In the genomic region with DNA sequence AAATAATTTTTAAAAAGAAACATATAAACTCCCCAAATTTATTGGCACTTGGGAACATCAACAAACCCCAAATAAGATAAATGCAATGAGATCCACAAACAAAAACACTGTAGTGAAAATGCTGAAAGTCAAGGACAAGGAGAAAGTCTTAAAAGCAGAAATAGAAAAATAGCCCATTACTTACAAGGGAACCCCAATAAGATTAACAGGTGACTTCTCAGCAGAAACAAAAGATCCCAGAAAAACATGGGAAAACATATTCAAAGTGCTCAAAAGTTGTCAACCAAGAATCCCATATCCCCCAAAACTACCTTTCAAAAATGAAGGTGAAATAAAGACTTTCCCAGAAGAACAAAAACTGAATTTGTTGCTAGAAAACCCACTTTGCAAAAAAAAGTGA, we compare ENCODE assay signal across 27 cellular contexts.
"Had no signal": no experiment of that assay in that cellular context is flagged by ENCODE, and none has a peak within 500 bp of the region (broad histone marks: within the 10 kb centered on the region; RNA-seq: fewer than 3 reads in every experiment).

No MANE protein-coding gene starts in this region.

- FAIRE-seq: urothelium cell line had no signal

- H3K9me3 ChIP-seq: testis, thyroid gland, vagina had no signal

- H3K4me3 ChIP-seq: stomach, suprapubic skin, testis, thoracic aorta, thyroid gland, tibial artery, tibial nerve, transverse colon, upper lobe of left lung, upper lobe of right lung, uterus, vagina had no signal

- H3K4me1 ChIP-seq: stomach, suprapubic skin, testis, thyroid gland, tibial nerve, transverse colon, upper lobe of left lung, upper lobe of right lung, uterus, vagina had no signal

- H3K27ac ChIP-seq: stomach, suprapubic skin, testis, thoracic aorta, thyroid gland, tibial artery, tibial nerve, transverse colon, upper lobe of left lung, upper lobe of right lung, uterus, vagina had no signal

- H3K36me3 ChIP-seq: stomach, suprapubic skin, thoracic aorta, thyroid gland, tibial artery, tibial nerve, transverse colon, upper lobe of left lung, upper lobe of right lung, uterus, vagina had no signal

- DNase-seq: stimulated activated CD4-positive, alpha-beta T cell treated with anti-CD3 and anti-CD28 coated beads, Interleukin-2, amount 100 ng/mL, for 48 hours; stimulated activated CD4-positive, alpha-beta T cell treated with anti-CD3 and anti-CD28 coated beads, Interleukin-4, amount 100 ng/mL, for 1 hour; stimulated activated CD4-positive, alpha-beta T cell treated with anti-CD3 and anti-CD28 coated beads, Interleukin-4, amount 100 ng/mL, for 24 hours; stimulated activated CD4-positive, alpha-beta T cell treated with anti-CD3 and anti-CD28 coated beads, Interleukin-4, amount 100 ng/mL, for 4 hours; stimulated activated CD8-positive, alpha-beta memory T cell treated with anti-CD3 and anti-CD28 coated beads, Interleukin-4, amount 100 ng/mL, for 48 hours; stimulated activated naive B cell treated with anti-CD40 and anti-IgM and Interleukin-4, amounts not matched to agents 10 μg/mL and 1 μg/mL and 100 μg/mL, for 72 hours; stimulated activated naive CD4-positive, alpha-beta T cell; stimulated activated naive CD4-positive, alpha-beta T cell treated with Interleukin-2 at 50 U/mL for 16 hours; stimulated activated naive CD8-positive, alpha-beta T cell treated with anti-CD3 and anti-CD28 coated beads, Interleukin-15, amount 100 ng/mL, for 72 hours; stimulated activated naive CD8-positive, alpha-beta T cell treated with anti-CD3 and anti-CD28 coated beads, Interleukin-15, Interleukin-2, amounts not matched to agents 100 U/mL and 50 U/mL, for 24 hours; stomach; substantia nigra; testis; thyroid gland; tibial artery; transverse colon; trophoblast cell; upper lobe of left lung; upper lobe of right lung; uterus had no signal

- ATAC-seq: stimulated activated effector memory CD8-positive, alpha-beta T cell treated with anti-CD3 and anti-CD28 coated beads, Interleukin-12 subunit alpha, Interleukin-12 subunit beta, amount 100 ng/mL, for 72 hours; stimulated activated memory B cell treated with anti-CD40 and anti-IgM and Interleukin-4, amounts not matched to agents 10 μg/mL and 1 μg/mL and 100 μg/mL, for 72 hours; stimulated activated naive B cell treated with anti-CD40 and anti-IgM and Interleukin-4, amounts not matched to agents 10 μg/mL and 1 μg/mL and 100 μg/mL, for 72 hours; stimulated activated naive CD8-positive, alpha-beta T cell treated with anti-CD3 and anti-CD28 coated beads, Interleukin-15, amount 100 ng/mL, for 72 hours; stimulated activated naive CD8-positive, alpha-beta T cell treated with anti-CD3 and anti-CD28 coated beads, Interleukin-15, Interleukin-2, amounts not matched to agents 100 U/mL and 50 U/mL, for 24 hours; upper lobe of right lung had no signal
